16 cellular contexts compared by ENCODE assay signal in genomic region chr12:81080431-81080983, GRCh38. TPM values are rescaled to one million over a fixed set of nuclear protein-coding genes. Genes with fewer than 3 reads are reported as not detected.
A peak's percentile ranks its signal among the peaks of the same experiment; 100 is the strongest.
DNase-seq lines count a peak whose midpoint lies in the region; ATAC-seq and TF ChIP-seq lines count a peak whose summit lies in the region.
"Had no signal": no experiment of that assay in that cellular context is flagged by ENCODE, and none has a peak within 500 bp of the region (broad histone marks: within the 10 kb centered on the region; RNA-seq: fewer than 3 reads in every experiment).

No MANE protein-coding gene starts in this region.

- H3K27ac ChIP-seq in lung (ENCODE audit: low read depth in 1 of 2, low read length in 1 of 2) (peak overlapping the region; percentile 49 to 72), thoracic aorta (peak overlapping the region; percentile 82 to 83)
- H3K27ac ChIP-seq: foreskin keratinocyte had no signal

- no peak overlapping the region for H3K4me3 ChIP-seq in fibroblast of mammary gland (ENCODE audit: control insufficient read depth, low read depth, low read length)
- H3K4me3 ChIP-seq in lung, result no peak overlapping the region
- peak overlapping the region; percentile 81 for H3K4me3 ChIP-seq in thoracic aorta

- H3K27me3 ChIP-seq in lung (ENCODE audit: control insufficient read depth, insufficient read depth) (no peaks in the 10 kb centered on the region), thoracic aorta (replicated peaks; ENCODE audit: insufficient read depth) (no peaks in the 10 kb centered on the region)

- H3K36me3 Mint-ChIP-seq in MCF 10A (ENCODE audit: insufficient read depth, unreplicated experiment), result no peaks in the 10 kb centered on the region
- H3K36me3 Mint-ChIP-seq: CD4-positive, alpha-beta memory T cell; stimulated activated naive B cell treated with anti-CD40 and anti-IgM and Interleukin-4, amounts not matched to agents 10 μg/mL and 1 μg/mL and 100 μg/mL, for 72 hours had no signal

- H3K4me1 ChIP-seq in lung (ENCODE audit: control insufficient read depth in 2 of 2, insufficient read depth in 2 of 2, low read length in 2 of 2), result peaks cover 0 to 15% of the 10 kb centered on the region in 2 donors
- H3K4me1 ChIP-seq in thoracic aorta (ENCODE audit: control insufficient read depth in 1 of 2, low read depth in 2 of 2), result peaks cover 13 to 20% of the 10 kb centered on the region in 2 donors
- H3K4me1 ChIP-seq: foreskin keratinocyte had no signal

- H3K9me3 ChIP-seq in lung (ENCODE audit: control insufficient read depth in 2 of 2, insufficient read depth in 1 of 2, low read length in 1 of 2), result no peaks in the 10 kb centered on the region
- no peaks in the 10 kb centered on the region for H3K9me3 ChIP-seq in thoracic aorta

- 41 to 59% methylated on average over 4 of the region's 4 CpGs for WGBS in lung, 2 donors

- H3K27me3 Mint-ChIP-seq in MCF 10A (ENCODE audit: insufficient read depth, unreplicated experiment), result peaks cover 17% of the 10 kb centered on the region

- ATAC-seq in lung (ENCODE audit: insufficient read depth, low FRiP score) (peak; percentile 27), thoracic aorta (ENCODE audit: insufficient number of reproducible peaks, low FRiP score, low read depth) (peak; percentile 47), GM21529 (IDR thresholded peaks at IDR 0.05; ENCODE audit: unreplicated experiment) (no peak), HG02938 (IDR thresholded peaks at IDR 0.05; ENCODE audit: unreplicated experiment) (no peak)
- ATAC-seq: activated CD4-positive, CD25-positive, alpha-beta regulatory T cell treated with anti-CD3 and anti-CD28 coated beads, Interleukin-2, amount 50 U/mL, for 24 hours; foreskin keratinocyte; stimulated activated naive B cell treated with anti-CD40 and anti-IgM and Interleukin-4, amounts not matched to agents 10 μg/mL and 1 μg/mL and 100 μg/mL, for 72 hours had no signal

- POLR2A ChIA-PET in MCF 10A (lab: Yijun Ruan, JAX), result no interaction called here

- TF ChIP-seq CTCF in fibroblast of mammary gland (conservative IDR thresholded peaks at IDR 0.05; ENCODE audit: control insufficient read depth, insufficient read depth, low read depth, low read length) (no peak), lung (IDR thresholded peaks at IDR 0.05; ENCODE audit: control extremely low read depth, extremely low read depth) (no peak), thoracic aorta (IDR thresholded peaks at IDR 0.05) (no peak), MCF 10A (IDR thresholded peaks at IDR 0.05; ENCODE audit: unreplicated experiment) (no peak)

- no peaks in the 10 kb centered on the region for H3K4me1 Mint-ChIP-seq in MCF 10A (ENCODE audit: insufficient read depth, unreplicated experiment)
- H3K4me1 Mint-ChIP-seq: CD4-positive, alpha-beta memory T cell; stimulated activated naive B cell treated with anti-CD40 and anti-IgM and Interleukin-4, amounts not matched to agents 10 μg/mL and 1 μg/mL and 100 μg/mL, for 72 hours had no signal

- DNase-seq in NCI-H460 (ENCODE audit: extremely low read depth, low read depth) (peak; percentile 52), fibroblast of mammary gland (ENCODE audit: low read depth) (peak; percentile 40), lung (ENCODE audit: low spot score) (no peak), thoracic aorta (ENCODE audit: low spot score) (no peak), MCF 10A (ENCODE audit: unreplicated experiment) (no peak), NCI-H510A treated with DMSO at 0.1 percent for 48 hours (lab: John Stamatoyannopoulos, UW) (no peak)
- DNase-seq: activated T-cell treated with anti-CD3 and anti-CD28 coated beads for 4 hours; CD4-positive, alpha-beta memory T cell; foreskin keratinocyte; occipital lobe; stimulated activated CD4-positive, alpha-beta T cell treated with anti-CD3 and anti-CD28 coated beads, Interleukin-2, amount 100 ng/mL, for 48 hours; stimulated activated naive B cell treated with anti-CD40 and anti-IgM and Interleukin-4, amounts not matched to agents 10 μg/mL and 1 μg/mL and 100 μg/mL, for 72 hours had no signal

- H3K4me3 Mint-ChIP-seq in MCF 10A (ENCODE audit: unreplicated experiment), result no peak overlapping the region
- H3K4me3 Mint-ChIP-seq: CD4-positive, alpha-beta memory T cell; stimulated activated naive B cell treated with anti-CD40 and anti-IgM and Interleukin-4, amounts not matched to agents 10 μg/mL and 1 μg/mL and 100 μg/mL, for 72 hours had no signal

- CTCF ChIA-PET in MCF 10A (lab: Yijun Ruan, JAX), result no interaction called here

- H3K9me3 Mint-ChIP-seq in MCF 10A (ENCODE audit: unreplicated experiment), result no peaks in the 10 kb centered on the region

- intact Hi-C loops in MCF 10A (cut with micrococcal nuclease), result no loop called here

- no TSS peak for BruUV-seq in MCF 10A (replicated peaks; lab: Mats Ljungman, UMichigan)

- no peak overlapping the region for H3K27ac Mint-ChIP-seq in MCF 10A (ENCODE audit: low read depth, unreplicated experiment)
- H3K27ac Mint-ChIP-seq: CD4-positive, alpha-beta memory T cell; stimulated activated naive B cell treated with anti-CD40 and anti-IgM and Interleukin-4, amounts not matched to agents 10 μg/mL and 1 μg/mL and 100 μg/mL, for 72 hours had no signal

- no peaks in the 10 kb centered on the region for H3K36me3 ChIP-seq in lung (ENCODE audit: control insufficient read depth in 2 of 2, insufficient read depth in 2 of 2, low read length in 2 of 2)
- H3K36me3 ChIP-seq in thoracic aorta, result no peaks in the 10 kb centered on the region

RNA-seq across cellular contexts. Expression of gene ACSS3, which starts 2.6 kb away (rescaled TPM):
- 44.0 and 54.4 TPM in 2 replicates for total RNA-seq in NCI-H460 (2014; rRNA removed; shearing (Covaris generic))
- 10.9 and 14.7 TPM in 2 replicates for polyA plus RNA-seq in NCI-H460 (2014; cell fraction: nucleus; rRNA removed)
- total RNA-seq in lung, result 10 to 100 TPM; 24.8 to 85.5 TPM
- 1 to 10 TPM; 5.3 to 6.9 TPM for polyA plus RNA-seq in lung
- 10 to 100 TPM; 16.5 to 30.0 TPM for total RNA-seq in thoracic aorta
- total RNA-seq in MCF 10A (2022), result not detected in 2 replicates
- total RNA-seq: CD4-positive, alpha-beta memory T cell; G401 had no signal
- polyA plus RNA-seq: CD4-positive, alpha-beta memory T cell had no signal

Comparison
In these comparisons a context has a peak if more than half of its experiments do, and no peak if none do; other contexts are left out.
1. DNase-seq: peak in NCI-H460 (single experiment) and fibroblast of mammary gland (single experiment); none in lung (single experiment), thoracic aorta (single experiment), MCF 10A (single experiment) and NCI-H510A treated with DMSO at 0.1 percent for 48 hours (single experiment).
2. ATAC-seq: peak in lung (single experiment) and thoracic aorta (single experiment); none in GM21529 (single experiment) and HG02938 (single experiment).
3. RNA of gene ACSS3, which starts 2.6 kb away (total RNA-seq): 24.8 to 85.5 TPM in lung, 44.0 to 54.4 TPM in NCI-H460 and 16.5 to 30.0 TPM in thoracic aorta; not detected in MCF 10A; every median in the first group is over 10 times any median in the second.